In the genomic region with DNA sequence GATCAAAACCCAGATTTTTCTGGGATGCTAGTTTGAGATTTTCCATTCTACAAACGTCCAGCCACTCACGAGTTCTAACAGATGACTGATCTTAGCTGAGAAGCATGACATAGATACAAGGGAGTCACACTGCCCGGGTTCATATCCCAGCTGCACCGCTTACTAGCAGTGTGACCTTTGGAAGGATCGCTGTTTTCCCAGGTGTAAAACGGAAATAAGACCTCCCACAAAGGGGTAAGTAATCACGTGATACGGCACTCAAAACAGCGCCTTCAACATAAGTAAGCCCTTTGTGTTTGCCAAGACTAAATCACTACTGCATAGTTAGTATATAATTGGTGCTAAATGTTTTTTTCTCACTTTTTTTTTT, we compare ENCODE assay signal across 8 cellular contexts. TPM values are rescaled to one million over a fixed set of nuclear protein-coding genes. Genes with fewer than 3 reads are reported as not detected.
DNase-seq lines count a peak whose midpoint lies in the region; ATAC-seq and TF ChIP-seq lines count a peak whose summit lies in the region.

No MANE protein-coding gene starts in this region.

- no peak overlapping the region for H2BK120ac ChIP-seq in mesenchymal stem cell (ENCODE audit: low read depth, low read length)

- H3K18ac ChIP-seq in mesenchymal stem cell (ENCODE audit: low read depth in 1 of 2, low read length in 2 of 2): peak overlapping the region in 1 of 2 experiments; percentile 41

- H3K27me3 ChIP-seq in BE2C (no peaks in the 10 kb centered on the region), HL-60 (ENCODE audit: insufficient read depth, poor library complexity, severe bottlenecking) (no peaks in the 10 kb centered on the region), mesenchymal stem cell (ENCODE audit: control insufficient read depth in 1 of 2, insufficient read depth in 1 of 2, low read length in 2 of 2) (peaks cover 4 to 9% of the 10 kb centered on the region in 2 experiments), thyroid gland (no peaks in the 10 kb centered on the region)

- no peak overlapping the region for H3K23ac ChIP-seq in mesenchymal stem cell (ENCODE audit: low read length in 2 of 2)

- H3K4me3 Mint-ChIP-seq in central memory CD8-positive, alpha-beta T cell: peak overlapping the region; percentile 98

- H4K8ac ChIP-seq in mesenchymal stem cell (ENCODE audit: low read length): peak overlapping the region; percentile 58

- peak overlapping the region; percentile 3 for H2AFZ ChIP-seq in mesenchymal stem cell (ENCODE audit: low read depth, low read length)

- no peak for TF ChIP-seq POLR2A in thyroid gland (IDR thresholded peaks at IDR 0.05)

- H3K4me1 ChIP-seq in BE2C: no peaks in the 10 kb centered on the region
- peaks cover 7% of the 10 kb centered on the region for H3K4me1 ChIP-seq in mesenchymal stem cell (ENCODE audit: control insufficient read depth, insufficient read depth, low read depth, low read length)
- H3K4me1 ChIP-seq in thyroid gland: peaks cover 9 to 11% of the 10 kb centered on the region in 2 donors

- H3K4me3 ChIP-seq in BE2C (ENCODE audit: low read depth, low read length): peak overlapping the region; percentile 98
- peak overlapping the region; percentile 100 for H3K4me3 ChIP-seq in HL-60 (replicated peaks; ENCODE audit: insufficient read depth, low read length)
- H3K4me3 ChIP-seq in mesenchymal stem cell (ENCODE audit: insufficient read depth in 1 of 2, low read depth in 1 of 2, low read length in 2 of 2): peak overlapping the region in 1 of 2 experiments; percentile 100
- peak overlapping the region in 2 of 3 donors; percentile 75 to 87 for H3K4me3 ChIP-seq in thyroid gland (replicated peaks in 1 of 3)

- no peak overlapping the region for H2BK15ac ChIP-seq in mesenchymal stem cell (ENCODE audit: low read depth, poor library complexity, severe bottlenecking)

- intact Hi-C loops in thyroid gland (cut with DNase I): loop anchor here (5.0 to 10.0 kb wide), 2 partner anchors 77 to 830 kb away; partner anchors contain the start of genes FICD and PRDM4

- 27% methylated on average over 6 of the region's 9 CpGs for WGBS in mesenchymal stem cell
- WGBS in thyroid gland, 2 donors: 8 to 9% methylated on average over 9 of the region's 9 CpGs

- H3K27me3 Mint-ChIP-seq in central memory CD8-positive, alpha-beta T cell: no peaks in the 10 kb centered on the region

- H3K36me3 ChIP-seq in BE2C (peaks cover 18% of the 10 kb centered on the region), mesenchymal stem cell (ENCODE audit: control insufficient read depth in 1 of 2, insufficient read depth in 2 of 2, low read depth in 1 of 2, low read length in 2 of 2) (peaks cover 8 to 18% of the 10 kb centered on the region in 2 experiments), thyroid gland (peaks cover 14 to 18% of the 10 kb centered on the region in 2 donors)

- H4K91ac ChIP-seq in mesenchymal stem cell (ENCODE audit: low read length): no peak overlapping the region

- no peaks in the 10 kb centered on the region for H3K9me3 ChIP-seq in BE2C
- H3K9me3 ChIP-seq in mesenchymal stem cell (ENCODE audit: control insufficient read depth, low read length): no peaks in the 10 kb centered on the region
- H3K9me3 ChIP-seq in thyroid gland: no peaks in the 10 kb centered on the region

- H3K27ac ChIP-seq in HL-60 (replicated peaks): peak overlapping the region; percentile 78
- no peak overlapping the region for H3K27ac ChIP-seq in mesenchymal stem cell (ENCODE audit: low read length, poor library complexity, severe bottlenecking)
- H3K27ac ChIP-seq in thyroid gland: peak overlapping the region in 1 of 3 donors; percentile 67

- TF ChIP-seq CTCF in BE2C (IDR thresholded peaks at IDR 0.05; ENCODE audit: low read depth, low read length): no peak
- no peak for TF ChIP-seq CTCF in HL-60 (IDR thresholded peaks at IDR 0.05; ENCODE audit: insufficient read depth, low read length)
- no peak for TF ChIP-seq CTCF in thyroid gland (IDR thresholded peaks at IDR 0.05)

- peaks cover 33% of the 10 kb centered on the region for H3K4me1 Mint-ChIP-seq in central memory CD8-positive, alpha-beta T cell

- H3K9me3 Mint-ChIP-seq in central memory CD8-positive, alpha-beta T cell: no peaks in the 10 kb centered on the region

- H2BK12ac ChIP-seq in mesenchymal stem cell (ENCODE audit: low read length in 2 of 2): no peak overlapping the region

- peak overlapping the region; percentile 33 for H2AK5ac ChIP-seq in mesenchymal stem cell (ENCODE audit: low read length, severe bottlenecking)

- peak overlapping the region; percentile 96 for H3K27ac Mint-ChIP-seq in central memory CD8-positive, alpha-beta T cell (ENCODE audit: low read depth)

- peak overlapping the region; percentile 71 to 75 for H3K4ac ChIP-seq in mesenchymal stem cell (ENCODE audit: low read depth in 1 of 2, low read length in 2 of 2)

- peaks cover 23% of the 10 kb centered on the region for H3K36me3 Mint-ChIP-seq in central memory CD8-positive, alpha-beta T cell (ENCODE audit: insufficient read depth)

- H2BK5ac ChIP-seq in mesenchymal stem cell (ENCODE audit: low read depth, low read length, poor library complexity, severe bottlenecking): no peak overlapping the region

- peak overlapping the region; percentile 61 for H3K4me2 ChIP-seq in mesenchymal stem cell (ENCODE audit: low read length, poor library complexity, severe bottlenecking)

- H3K79me1 ChIP-seq in mesenchymal stem cell (replicated peaks; ENCODE audit: low read length, poor library complexity, severe bottlenecking): peaks cover 4% of the 10 kb centered on the region

- peak overlapping the region; percentile 99 for H3K9ac ChIP-seq in mesenchymal stem cell (ENCODE audit: low read length)

- DNase-seq in BE2C: no peak
- no peak for DNase-seq in HL-60 (ENCODE audit: low read depth in 1 of 2, low spot score in 1 of 2)
- peak; percentile 46 for DNase-seq in SK-N-DZ (ENCODE audit: low spot score)
- no peak for DNase-seq in central memory CD8-positive, alpha-beta T cell (ENCODE audit: low spot score in 2 of 2)
- DNase-seq in mesenchymal stem cell: peak; percentile 31
- DNase-seq in thyroid gland: peak in 1 of 2 donors; percentile 4

- ATAC-seq in central memory CD8-positive, alpha-beta T cell (replicated peaks; ENCODE audit: extremely low read depth, poor library complexity, severe bottlenecking): no peak
- no peak for ATAC-seq in HG03135 (IDR thresholded peaks at IDR 0.05; ENCODE audit: unreplicated experiment)
- no peak for ATAC-seq in HG02885 (IDR thresholded peaks at IDR 0.05; ENCODE audit: poor library complexity, unreplicated experiment)

- H3K14ac ChIP-seq in mesenchymal stem cell (ENCODE audit: low read length in 2 of 2): no peak overlapping the region

RNA-seq across cellular contexts. Expression of gene PWP1, which starts 0.6 kb away (rescaled TPM):
- polyA plus RNA-seq in BE2C (2012; ENCODE audit: insufficient read depth, insufficient read length, low read depth): 83.6 TPM
- 95.4 and 98.1 TPM in 2 replicates for polyA plus RNA-seq in SK-N-DZ (2014; cell fraction: cytosol; rRNA removed)
- 61.1 and 81.2 TPM in 2 replicates for polyA plus RNA-seq in SK-N-DZ (2014; cell fraction: nucleus; rRNA removed)
- 92.9 TPM for polyA plus RNA-seq in mesenchymal stem cell (2013, experiment 1 of 2)
- polyA plus RNA-seq in mesenchymal stem cell (2013, experiment 2 of 2): 89.3 TPM
- 10 to 100 TPM; 73.4 to 90.3 (median 89.3) TPM for total RNA-seq in thyroid gland

Comparison
In these comparisons a context has a peak if more than half of its experiments do, and no peak if none do; other contexts are left out.
1. DNase-seq: peak in SK-N-DZ (single experiment) and mesenchymal stem cell (single experiment); none in BE2C (single experiment), HL-60 (0 of 2) and central memory CD8-positive, alpha-beta T cell (0 of 2).